In the genomic region with DNA sequence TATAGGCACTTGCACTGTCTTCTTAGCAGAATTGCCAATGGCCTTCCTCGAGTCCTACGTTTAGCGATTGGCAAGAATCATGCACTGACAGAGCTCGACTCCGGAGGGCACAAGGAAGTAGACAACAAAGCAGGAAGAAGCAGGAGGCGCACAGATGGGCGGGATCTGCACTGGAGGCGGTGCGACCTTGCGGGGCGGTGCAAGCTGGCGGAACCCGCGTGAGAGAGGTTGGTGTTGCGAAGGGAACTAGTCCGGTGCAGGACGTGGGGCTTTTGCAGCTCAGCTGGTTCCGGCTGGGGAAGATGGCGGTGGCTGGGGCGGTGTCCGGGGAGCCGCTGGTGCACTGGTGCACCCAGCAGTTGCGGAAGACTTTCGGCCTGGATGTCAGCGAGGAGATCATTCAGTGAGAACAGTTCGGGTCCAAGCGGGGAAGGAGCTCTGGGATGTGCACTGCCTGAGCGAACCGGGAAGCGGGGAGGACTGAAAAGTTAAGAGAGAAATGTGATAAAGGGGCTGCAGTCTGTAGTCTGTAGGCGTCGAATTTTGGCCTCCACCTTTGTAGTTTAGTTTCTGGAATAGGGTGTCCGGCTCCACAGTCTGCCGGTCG, we compare ENCODE assay signal across 8 cellular contexts. TPM values are rescaled to one million over a fixed set of nuclear protein-coding genes. Genes with fewer than 3 reads are reported as not detected.
DNase-seq lines count a peak whose midpoint lies in the region; ATAC-seq, FAIRE-seq and TF ChIP-seq lines count a peak whose summit lies in the region.

Gene TRIP4, plus strand, starts transcription at position 275 of the 607 bp plus-strand sequence. Its CDS starts 28 bp downstream, at position 303.

- peak within 1 kb of the TSS; percentile 84 for H3K4me2 ChIP-seq in astrocyte (ENCODE audit: low read length)
- H3K4me2 ChIP-seq in hepatocyte = peak within 1 kb of the TSS; percentile 84

- H3K9me3 ChIP-seq in astrocyte (ENCODE audit: insufficient read depth, low read depth, low read length) = no peaks in the 10 kb centered on the region
- H3K9me3 ChIP-seq in hepatocyte (ENCODE audit: low read depth) = no peaks in the 10 kb centered on the region

- no peaks in the 10 kb centered on the region for H3K27me3 ChIP-seq in astrocyte (ENCODE audit: insufficient read depth, low read length)
- no peaks in the 10 kb centered on the region for H3K27me3 ChIP-seq in hepatocyte

- peak within 1 kb of the TSS; percentile 97 for H3K4me3 Mint-ChIP-seq in astrocyte (ENCODE audit: unreplicated experiment)

- H3K27ac Mint-ChIP-seq in astrocyte (ENCODE audit: unreplicated experiment) = peak within 1 kb of the TSS; percentile 93

- peaks cover 10% of the 10 kb centered on the region for H4K20me1 ChIP-seq in astrocyte (ENCODE audit: insufficient read depth, low read length)
- H4K20me1 ChIP-seq in hepatocyte (ENCODE audit: insufficient read depth, poor library complexity, severe bottlenecking) = no peaks in the 10 kb centered on the region

- peak within 1 kb of the TSS; percentile 90 for H3K9ac ChIP-seq in astrocyte (ENCODE audit: low read length)

- H3K4me1 ChIP-seq in astrocyte (ENCODE audit: insufficient read depth, low read length) = peaks cover 5% of the 10 kb centered on the region
- no peaks in the 10 kb centered on the region for H3K4me1 ChIP-seq in hepatocyte (ENCODE audit: insufficient read depth)

- peak; percentile 97 for ATAC-seq in HG02885 (IDR thresholded peaks at IDR 0.05; ENCODE audit: poor library complexity, unreplicated experiment)

- H2AFZ ChIP-seq in astrocyte (ENCODE audit: low read depth, low read length) = peak within 1 kb of the TSS; percentile 80
- H2AFZ ChIP-seq in hepatocyte = peak within 1 kb of the TSS; percentile 93

- no peak for TF ChIP-seq CTCF in astrocyte (IDR thresholded peaks at IDR 0.05; ENCODE audit: insufficient read depth, low read depth, low read length)
- peak; percentile 14 for TF ChIP-seq CTCF in hepatocyte (IDR thresholded peaks at IDR 0.05; ENCODE audit: poor library complexity)

- peaks cover 9% of the 10 kb centered on the region for H3K4me1 Mint-ChIP-seq in astrocyte (ENCODE audit: low read depth, unreplicated experiment)

- H3K79me2 ChIP-seq in astrocyte (ENCODE audit: insufficient read depth, low read length) = peaks cover 48% of the 10 kb centered on the region
- peaks cover 43% of the 10 kb centered on the region for H3K79me2 ChIP-seq in hepatocyte

- H3K36me3 Mint-ChIP-seq in astrocyte (ENCODE audit: low read depth, unreplicated experiment) = peaks cover 3% of the 10 kb centered on the region

- H3K27me3 Mint-ChIP-seq in astrocyte (ENCODE audit: low read depth, unreplicated experiment) = no peaks in the 10 kb centered on the region

- H3K4me3 ChIP-seq in astrocyte (ENCODE audit: insufficient read depth, low read depth, low read length) (peak within 1 kb of the TSS; percentile 95), hepatocyte (peak within 1 kb of the TSS; percentile 67)

- H3K27ac ChIP-seq in astrocyte (ENCODE audit: low read depth, low read length) (peak within 1 kb of the TSS; percentile 57), hepatocyte (peak within 1 kb of the TSS; percentile 84)

- DNase-seq in NCI-H187 treated with DMSO at 0.1 percent for 48 hours (lab: John Stamatoyannopoulos, UW) (peak; percentile 68), T-helper 22 cell (ENCODE audit: low read depth) (peak; percentile 94), astrocyte (ENCODE audit: low read depth) (peak; percentile 96), hepatocyte (ENCODE audit: low spot score) (peak; percentile 96), renal cortical epithelial cell (ENCODE audit: low read depth) (peak; percentile 94), NCI-H1105 treated with DMSO at 0.1 percent for 48 hours (lab: John Stamatoyannopoulos, UW) (no peak)

- no peaks in the 10 kb centered on the region for H3K9me2 ChIP-seq in hepatocyte (replicated peaks; ENCODE audit: insufficient read depth)

- WGBS in hepatocyte (ENCODE audit: low lambda C conversion rate, missing lambda C conversion rate) = 2% methylated on average over 35 of the region's 35 CpGs

- peak; percentile 83 for FAIRE-seq in astrocyte (lab: Jason Lieb, UNC)

- H3K36me3 ChIP-seq in astrocyte (ENCODE audit: insufficient read depth, low read length) (no peaks in the 10 kb centered on the region), hepatocyte (replicated peaks; ENCODE audit: insufficient read depth, low read depth) (no peaks in the 10 kb centered on the region)

- no peaks in the 10 kb centered on the region for H3K9me3 Mint-ChIP-seq in astrocyte (ENCODE audit: unreplicated experiment)

- peak; percentile 85 for TF ChIP-seq POLR2A in GM15510 (IDR thresholded peaks at IDR 0.05; ENCODE audit: borderline replicate concordance, extremely low read depth, insufficient read length)

RNA-seq across cellular contexts. Expression of gene TRIP4, which starts in this region (rescaled TPM):
- total RNA-seq in astrocyte = 32.0 and 40.7 TPM in 2 replicates
- 13.9 and 15.6 TPM in 2 replicates for total RNA-seq in hepatocyte
- 29.4 and 30.6 TPM in 2 replicates for polyA plus RNA-seq in hepatocyte
- total RNA-seq in renal cortical epithelial cell = 13.2 and 24.0 TPM in 2 replicates
